Comparison of ENCODE assay signal across 12 cellular contexts in genomic region chr20:62434098-62434497, GRCh38. TPM values are rescaled to one million over a fixed set of nuclear protein-coding genes. Genes with fewer than 3 reads are reported as not detected.
"Had no signal": no experiment of that assay in that cellular context is flagged by ENCODE, and none has a peak within 500 bp of the region (broad histone marks: within the 10 kb centered on the region; RNA-seq: fewer than 3 reads in every experiment).

No MANE protein-coding gene starts in this region.

- H3K4me3 ChIP-seq: body of pancreas, ovary, skin epidermis, transverse colon had no signal

- ATAC-seq: body of pancreas; effector memory CD8-positive, alpha-beta T cell; stimulated activated effector memory CD8-positive, alpha-beta T cell treated with anti-CD3 and anti-CD28 coated beads, Interleukin-12 subunit alpha, Interleukin-12 subunit beta, amount 100 ng/mL, for 72 hours; T-helper 17 cell had no signal

- H3K9me3 ChIP-seq: body of pancreas, ovary, transverse colon had no signal

- H3K36me3 ChIP-seq: ovary, transverse colon had no signal

- H3K4me1 ChIP-seq: body of pancreas had no signal

- H3K27me3 ChIP-seq: body of pancreas, ovary had no signal

- DNase-seq: activated effector memory CD4-positive, alpha-beta T cell treated with Interleukin-2 at 50 U/mL for 16 hours; activated T-cell treated with anti-CD3 and anti-CD28 coated beads, Interleukin-2, amount 50 U/mL, for 1 hour; body of pancreas; effector memory CD8-positive, alpha-beta T cell; ovary; T-helper 17 cell had no signal

- H3K27ac ChIP-seq: body of pancreas, ovary, skin epidermis had no signal

RNA-seq across cellular contexts. Expression of gene RBBP8NL, which starts 6.8 kb away (rescaled TPM):
- total RNA-seq: glomerular endothelial cell, neural crest cell, T-helper 17 cell had no signal
- polyA plus RNA-seq: ovary had no signal

RNA-seq across cellular contexts. Expression of gene GATA5, which starts 41.7 kb away (rescaled TPM):
- total RNA-seq: body of pancreas, epithelial cell of proximal tubule, glomerular endothelial cell, neural crest cell, T-helper 17 cell, transverse colon had no signal
